In the genomic region with DNA sequence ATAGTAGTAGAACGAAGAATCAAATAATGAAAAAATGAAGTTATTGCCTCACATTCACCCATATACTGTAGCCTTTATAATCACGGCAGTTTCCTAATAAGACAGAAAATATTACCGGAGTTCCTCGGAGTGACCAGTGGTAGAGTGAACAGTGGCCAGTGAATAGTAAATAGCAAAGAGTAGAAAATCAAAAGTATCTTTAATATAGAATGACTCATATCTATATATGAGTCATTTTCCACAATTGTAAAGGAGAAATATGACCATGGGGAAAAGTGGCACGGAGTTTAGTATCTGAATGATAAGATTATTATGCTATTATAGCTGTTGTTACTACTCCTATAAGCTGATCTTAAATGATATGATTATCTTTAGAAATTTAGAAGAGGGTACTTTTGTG, we compare ENCODE assay signal across 23 cellular contexts. TPM values are rescaled to one million over a fixed set of nuclear protein-coding genes. Genes with fewer than 3 reads are reported as not detected.
DNase-seq lines count a peak whose midpoint lies in the region; ATAC-seq and TF ChIP-seq lines count a peak whose summit lies in the region.
"Had no signal": no experiment of that assay in that cellular context is flagged by ENCODE, and none has a peak within 500 bp of the region (broad histone marks: within the 10 kb centered on the region; RNA-seq: fewer than 3 reads in every experiment).

No MANE protein-coding gene starts in this region.

- WGBS in psoas muscle, 3 donors, result 60 to 82% (median 67%) methylated on average over 5 of the region's 5 CpGs

- no peak overlapping the region for H3K27ac ChIP-seq in PC-3 (ENCODE audit: low read length)
- peak overlapping the region; percentile 44 for H3K27ac ChIP-seq in brain microvascular endothelial cell
- peak overlapping the region; percentile 76 for H3K27ac ChIP-seq in psoas muscle
- H3K27ac ChIP-seq in Karpas-422 (ENCODE audit: low read length), result no peak overlapping the region
- H3K27ac ChIP-seq: C4-2B, Peyer's patch had no signal

- TF ChIP-seq CTCF in PC-3 (conservative IDR thresholded peaks at IDR 0.05; ENCODE audit: low read depth, low read length) (no peak), brain microvascular endothelial cell (IDR thresholded peaks at IDR 0.05; ENCODE audit: low read depth, low read length, missing control alignments) (no peak), psoas muscle (IDR thresholded peaks at IDR 0.05) (no peak)

- H3K4me1 ChIP-seq in PC-3 (ENCODE audit: insufficient read depth, low read length) (peaks cover 5% of the 10 kb centered on the region), psoas muscle (peaks cover 20% of the 10 kb centered on the region), Karpas-422 (ENCODE audit: low read length) (no peaks in the 10 kb centered on the region)
- H3K4me1 ChIP-seq: Peyer's patch had no signal

- DNase-seq in PC-3 (peak; percentile 27), brain microvascular endothelial cell (no peak), psoas muscle (no peak), Karpas-422 (no peak), NOMO-1 treated with DMSO at 0.1 percent for 48 hours (lab: John Stamatoyannopoulos, UW; ENCODE audit: unreplicated experiment) (no peak), SIG-M5 (lab: John Stamatoyannopoulos, UW) (no peak), putamen (ENCODE audit: low spot score) (no peak)
- DNase-seq: CD8-positive, alpha-beta T cell; DMS 273 treated with DMSO at 0.1 percent for 48 hours; DMS79; EL; GF-D8; H9; KG1; NCI-H1048; NCI-H1417; NCI-H1694; NCI-H2029 treated with DMSO at 0.1 percent for 48 hours; NCI-H446 treated with DMSO at 0.1 percent for 48 hours; NCI-H526; Peyer's patch had no signal

- H3K27me3 ChIP-seq in PC-3 (ENCODE audit: low read length) (no peaks in the 10 kb centered on the region), brain microvascular endothelial cell (replicated peaks) (no peaks in the 10 kb centered on the region), psoas muscle (ENCODE audit: insufficient read depth in 3 of 3, low read length in 2 of 3) (no peaks in the 10 kb centered on the region), Karpas-422 (ENCODE audit: low read length) (no peaks in the 10 kb centered on the region)
- H3K27me3 ChIP-seq: Peyer's patch had no signal

- ATAC-seq in PC-3 (peak; percentile 99), psoas muscle (peak in 3 of 4 donors; percentile 10 to 36 (median 29))
- ATAC-seq: CD8-positive, alpha-beta T cell; GM23338 had no signal

- H3K4me3 ChIP-seq in PC-3 (ENCODE audit: low read length) (no peak overlapping the region), brain microvascular endothelial cell (ENCODE audit: low read depth, low read length) (no peak overlapping the region), psoas muscle (peak overlapping the region; percentile 58), Karpas-422 (ENCODE audit: low read length) (no peak overlapping the region)
- H3K4me3 ChIP-seq: GM23338, Peyer's patch had no signal

- H3K79me2 ChIP-seq in PC-3 (ENCODE audit: low read length) (no peaks in the 10 kb centered on the region), Karpas-422 (ENCODE audit: low read length) (no peaks in the 10 kb centered on the region)

- intact Hi-C loops in PC-3 (cut with micrococcal nuclease) (loop anchor here (2.0 kb wide), 1 partner anchor 72 kb away; no protein-coding TSS in a partner anchor), psoas muscle (cut with DNase I) (loop anchor here in 1 of 2 donors (5.0 kb wide), 1 partner anchor 34 kb away; no protein-coding TSS in a partner anchor)

- H3K9me3 ChIP-seq in PC-3 (ENCODE audit: low read length) (no peaks in the 10 kb centered on the region), psoas muscle (peaks cover 5% of the 10 kb centered on the region), Karpas-422 (ENCODE audit: low read length) (no peaks in the 10 kb centered on the region)
- H3K9me3 ChIP-seq: Peyer's patch had no signal

- in situ Hi-C loops in brain microvascular endothelial cell (cut with HindIII; ENCODE audit: low pct_ligation_motif_present, low sequenced_read_pairs), result no loop called here

- H3K9ac ChIP-seq in PC-3 (ENCODE audit: low read length) (no peak overlapping the region), Karpas-422 (ENCODE audit: low read length) (no peak overlapping the region)

- no peak overlapping the region for H2AFZ ChIP-seq in PC-3 (ENCODE audit: low read length)
- no peak overlapping the region for H2AFZ ChIP-seq in Karpas-422 (ENCODE audit: low read length)
- H2AFZ ChIP-seq: GM23338 had no signal

- CTCF ChIA-PET in PC-3 (lab: Charles Lee), result no interaction called here

- no TSS peak for BruUV-seq in PC-3 (replicated peaks; lab: Mats Ljungman, UMichigan)

- H3K36me3 ChIP-seq in PC-3 (ENCODE audit: low read depth, low read length) (no peaks in the 10 kb centered on the region), brain microvascular endothelial cell (replicated peaks) (no peaks in the 10 kb centered on the region), psoas muscle (ENCODE audit: insufficient read depth in 1 of 2, low read depth in 1 of 2) (no peaks in the 10 kb centered on the region), Karpas-422 (ENCODE audit: insufficient read depth, low read length) (no peaks in the 10 kb centered on the region)
- H3K36me3 ChIP-seq: Peyer's patch had no signal

- no peaks in the 10 kb centered on the region for H4K20me1 ChIP-seq in PC-3 (ENCODE audit: low read length)
- H4K20me1 ChIP-seq in Karpas-422 (ENCODE audit: insufficient read depth, low read depth, low read length), result no peaks in the 10 kb centered on the region

- no peaks in the 10 kb centered on the region for H3K9me2 ChIP-seq in PC-3 (replicated peaks; ENCODE audit: low read length)
- H3K9me2 ChIP-seq in Karpas-422 (replicated peaks; ENCODE audit: insufficient read depth, low read length), result no peaks in the 10 kb centered on the region

- H3K4me2 ChIP-seq in PC-3 (ENCODE audit: low read length) (peak overlapping the region; percentile 16; the same call in 1 of the 2 replicates), Karpas-422 (ENCODE audit: low read depth, low read length, poor library complexity, severe bottlenecking) (no peak overlapping the region)
- H3K4me2 ChIP-seq: GM23338 had no signal

- no peaks in the 10 kb centered on the region for H3F3A ChIP-seq in PC-3 (ENCODE audit: low read length, unreplicated experiment)

- POLR2A ChIA-PET in PC-3 (lab: Charles Lee; ENCODE audit: unreplicated experiment), result no interaction called here

RNA-seq across cellular contexts. Expression of a gene that starts 38.5 kb away (rescaled TPM):
- 1.3 and 3.7 TPM in 2 replicates for total RNA-seq in PC-3 (2014; rRNA removed)
- 10 to 100 TPM; 41.7 to 74.9 (median 57.4) TPM for total RNA-seq in psoas muscle
- 1 to 10 TPM in 1 of 3 donors, under 1 TPM in 2; 0.40 to 3.4 (median 0.66) TPM for polyA plus RNA-seq in psoas muscle
- total RNA-seq in Karpas-422 (2014; rRNA removed; shearing (Covaris generic); ENCODE audit: low replicate concordance), result 1.6 and 2.8 TPM in 2 replicates

Comparison
In these comparisons a context has a peak if more than half of its experiments do, and no peak if none do; other contexts are left out.
1. H3K27ac ChIP-seq: peak in brain microvascular endothelial cell (single experiment) and psoas muscle (single experiment); none in PC-3 (single experiment) and Karpas-422 (single experiment).